19 cellular contexts compared by ENCODE assay signal in the genomic region with DNA sequence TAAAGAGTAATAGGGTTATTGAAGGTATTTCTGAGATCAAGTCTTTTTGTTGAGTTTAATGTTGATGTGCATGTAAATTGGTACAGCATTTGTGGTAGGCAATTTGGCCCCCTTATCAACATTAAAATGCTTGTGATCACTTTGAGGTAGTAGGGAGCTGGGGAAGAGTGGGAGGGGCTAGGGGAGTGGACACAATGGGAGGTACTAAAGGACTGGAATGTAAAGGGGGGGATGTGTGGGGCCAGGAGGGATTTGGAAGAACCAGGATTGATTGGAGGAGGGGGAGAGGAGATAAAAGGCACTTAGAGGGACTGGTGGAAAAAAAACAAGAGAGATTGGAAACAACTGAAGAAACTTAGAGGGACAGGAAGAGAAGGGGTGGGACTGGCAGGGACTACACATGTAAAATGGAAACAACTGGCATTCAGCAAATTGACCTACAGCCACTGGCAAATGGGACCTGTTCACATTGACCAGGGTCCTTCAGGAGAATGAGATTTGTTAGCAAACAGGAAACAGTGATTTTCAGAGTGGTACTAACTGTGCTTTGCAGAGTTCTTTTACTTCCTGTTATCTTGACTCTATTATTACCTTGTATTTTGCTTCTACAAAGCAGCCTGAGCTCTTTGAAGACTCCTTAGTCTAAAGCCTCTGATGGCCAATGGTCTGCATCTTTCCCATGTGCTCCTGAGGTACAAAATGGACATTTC. TPM values are rescaled to one million over a fixed set of nuclear protein-coding genes. Genes with fewer than 3 reads are reported as not detected.
DNase-seq lines count a peak whose midpoint lies in the region; ATAC-seq, FAIRE-seq and TF ChIP-seq lines count a peak whose summit lies in the region.
"Had no signal": no experiment of that assay in that cellular context is flagged by ENCODE, and none has a peak within 500 bp of the region (broad histone marks: within the 10 kb centered on the region; RNA-seq: fewer than 3 reads in every experiment).

No MANE protein-coding gene starts in this region.

- H4K5ac ChIP-seq in H1 (ENCODE audit: insufficient read length, low read depth, low read length): no peak overlapping the region

- H3K4me1 Mint-ChIP-seq in activated naive CD4-positive, alpha-beta T cell treated with anti-CD3 and anti-CD28 coated beads, Interleukin-2, amount 50 U/mL, for 24 hours: peaks cover 32% of the 10 kb centered on the region
- H3K4me1 Mint-ChIP-seq: mesothelial cell of epicardium had no signal

- H3K36me3 Mint-ChIP-seq in activated naive CD4-positive, alpha-beta T cell treated with anti-CD3 and anti-CD28 coated beads, Interleukin-2, amount 50 U/mL, for 24 hours: peaks cover 13% of the 10 kb centered on the region
- H3K36me3 Mint-ChIP-seq: mesothelial cell of epicardium had no signal

- POLR2A ChIA-PET in H1 (lab: Charles Lee; ENCODE audit: partially characterized antibody): no interaction called here

- no peak overlapping the region for H3K4ac ChIP-seq in H1 (replicated peaks; ENCODE audit: insufficient read length, low read depth, low read length)

- H3K9ac ChIP-seq in MM.1S (ENCODE audit: low read length) (no peak overlapping the region), H1 (replicated peaks in 1 of 4; ENCODE audit: extremely low read depth in 1 of 4, low read depth in 3 of 4, low read length in 3 of 4) (no peak overlapping the region)

- H3K27ac Mint-ChIP-seq in activated naive CD4-positive, alpha-beta T cell treated with anti-CD3 and anti-CD28 coated beads, Interleukin-2, amount 50 U/mL, for 24 hours: peak overlapping the region; percentile 88
- H3K27ac Mint-ChIP-seq: mesothelial cell of epicardium had no signal

- H3K27me3 ChIP-seq in MM.1S (replicated peaks; ENCODE audit: insufficient read depth, low read length): no peaks in the 10 kb centered on the region
- H3K27me3 ChIP-seq in H1 (replicated peaks in 1 of 4; ENCODE audit: control insufficient read depth in 3 of 4, extremely low read depth in 1 of 4, insufficient read depth in 3 of 4, low read length in 3 of 4): no peaks in the 10 kb centered on the region
- no peaks in the 10 kb centered on the region for H3K27me3 ChIP-seq in thymus (ENCODE audit: control insufficient read depth, insufficient read depth)
- no peaks in the 10 kb centered on the region for H3K27me3 ChIP-seq in left ventricle myocardium inferior (ENCODE audit: low read depth)
- H3K27me3 ChIP-seq: right lobe of liver, upper lobe of right lung had no signal

- DNase-seq in activated naive CD4-positive, alpha-beta T cell treated with Interleukin-2 at 50 U/mL for 16 hours: no peak
- DNase-seq in MM.1S (peak; percentile 24), H1 (ENCODE audit: low read depth in 1 of 2, low spot score in 2 of 2) (no peak), left ventricle myocardium inferior (no peak), Right ventricle myocardium inferior (ENCODE audit: missing footprints) (no peak)
- DNase-seq: amygdala; NCI-H1105; NCI-H510A treated with DMSO at 0.1 percent for 48 hours; nucleus accumbens; OCI-M1; right lobe of liver; stimulated activated CD4-positive, alpha-beta T cell treated with anti-CD3 and anti-CD28 coated beads, Interleukin-2, amount 100 ng/mL, for 48 hours; stimulated activated CD8-positive, alpha-beta memory T cell treated with anti-CD3 and anti-CD28 coated beads, Interleukin-4, amount 100 ng/mL, for 48 hours; upper lobe of right lung had no signal

- CTCF ChIA-PET in H1 (lab: Charles Lee; ENCODE audit: partially characterized antibody): interaction anchor here (0.6 to 1.0 kb wide), 3 partner anchors 142 to 239 kb away, joined by 3 read pairs; no protein-coding TSS in a partner anchor

- no peaks in the 10 kb centered on the region for H3K27me3 Mint-ChIP-seq in activated naive CD4-positive, alpha-beta T cell treated with anti-CD3 and anti-CD28 coated beads, Interleukin-2, amount 50 U/mL, for 24 hours

- H3F3A ChIP-seq in MM.1S (ENCODE audit: insufficient read depth, low read length): no peaks in the 10 kb centered on the region

- H2BK5ac ChIP-seq in H1 (ENCODE audit: low read depth, low read length): no peak overlapping the region

- intact Hi-C loops in left ventricle myocardium inferior (cut with micrococcal nuclease) (no loop called here), Right ventricle myocardium inferior (cut with DNase I) (no loop called here)

- no peak for TF ChIP-seq POLR2A in H1 (IDR thresholded peaks at IDR 0.05; ENCODE audit: control extremely low read depth in 1 of 2, low read depth in 2 of 2, low read length in 2 of 2)

- no peaks in the 10 kb centered on the region for H3K9me3 ChIP-seq in MM.1S (replicated peaks; ENCODE audit: insufficient read depth, low read length)
- H3K9me3 ChIP-seq in H1 (ENCODE audit: insufficient read depth in 2 of 2, low read depth in 1 of 2, low read length in 1 of 2): no peaks in the 10 kb centered on the region; a peak in 1 of 4 replicates
- no peaks in the 10 kb centered on the region for H3K9me3 ChIP-seq in thymus (ENCODE audit: control insufficient read depth)
- H3K9me3 ChIP-seq in left ventricle myocardium inferior (replicated peaks): no peaks in the 10 kb centered on the region
- H3K9me3 ChIP-seq: right lobe of liver, upper lobe of right lung had no signal

- H4K8ac ChIP-seq in H1 (ENCODE audit: extremely low read depth, insufficient read depth, low read length): no peak overlapping the region

- H3K36me3 ChIP-seq in MM.1S (replicated peaks; ENCODE audit: insufficient read depth, low read length) (no peaks in the 10 kb centered on the region), H1 (ENCODE audit: control insufficient read depth in 2 of 4, insufficient read depth in 4 of 4, low read length in 3 of 4) (no peaks in the 10 kb centered on the region), thymus (ENCODE audit: control insufficient read depth, insufficient read depth) (no peaks in the 10 kb centered on the region), left ventricle myocardium inferior (no peaks in the 10 kb centered on the region)
- H3K36me3 ChIP-seq: right lobe of liver, upper lobe of right lung had no signal

- peaks cover 7% of the 10 kb centered on the region for H3K9me3 Mint-ChIP-seq in activated naive CD4-positive, alpha-beta T cell treated with anti-CD3 and anti-CD28 coated beads, Interleukin-2, amount 50 U/mL, for 24 hours

- TF ChIP-seq RAD21 in H1 (IDR thresholded peaks at IDR 0.05 in 1 of 2, conservative IDR thresholded peaks at IDR 0.05 in 1 of 2; ENCODE audit: low read depth in 2 of 2, low read length in 2 of 2): no peak

- H3K4me2 ChIP-seq in MM.1S (ENCODE audit: low read depth, low read length) (peak overlapping the region; percentile 24; the same call in 1 of the 2 replicates), H1 (ENCODE audit: insufficient read depth in 1 of 2, low read depth in 2 of 2, low read length in 2 of 2) (no peak overlapping the region)

- H3K4me1 ChIP-seq in MM.1S (ENCODE audit: low read length) (peaks cover 13% of the 10 kb centered on the region), H1 (replicated peaks in 1 of 4; ENCODE audit: control insufficient read depth in 3 of 4, insufficient read depth in 4 of 4, low read length in 3 of 4) (no peaks in the 10 kb centered on the region), thymus (ENCODE audit: control insufficient read depth, insufficient read depth, low read length) (no peaks in the 10 kb centered on the region), left ventricle myocardium inferior (no peaks in the 10 kb centered on the region)

- no peak overlapping the region for H2BK120ac ChIP-seq in H1 (replicated peaks; ENCODE audit: low read depth, low read length)

- no peaks in the 10 kb centered on the region for H3K9me2 ChIP-seq in MM.1S (replicated peaks; ENCODE audit: insufficient read depth, low read length)

- no peak overlapping the region for H3K27ac ChIP-seq in MM.1S (ENCODE audit: low read length)
- no peak overlapping the region for H3K27ac ChIP-seq in H1 (ENCODE audit: low read depth, low read length)
- peak overlapping the region; percentile 15 for H3K27ac ChIP-seq in thymus (ENCODE audit: low read depth)
- H3K27ac ChIP-seq in left ventricle myocardium inferior (replicated peaks): no peak overlapping the region
- H3K27ac ChIP-seq: epithelial cell of prostate, right lobe of liver, upper lobe of right lung had no signal

- no peaks in the 10 kb centered on the region for H3K79me2 ChIP-seq in MM.1S (ENCODE audit: low read length)
- no peaks in the 10 kb centered on the region for H3K79me2 ChIP-seq in H1 (ENCODE audit: control insufficient read depth in 1 of 2, insufficient read depth in 2 of 2, low read length in 2 of 2)

- H2BK20ac ChIP-seq in H1 (ENCODE audit: low read length): no peak overlapping the region

- no peak overlapping the region for H3K56ac ChIP-seq in H1 (replicated peaks; ENCODE audit: insufficient read length, low read depth, low read length)

- no peaks in the 10 kb centered on the region for H3K79me1 ChIP-seq in H1 (ENCODE audit: low read depth, low read length)

- H2AFZ ChIP-seq in MM.1S (ENCODE audit: low read length) (peak overlapping the region; percentile 26), H1 (ENCODE audit: low read length) (0 out of 2 replicates have a peak overlapping the region, but pooled peaks have one; percentile 74)

- H4K91ac ChIP-seq in H1 (replicated peaks; ENCODE audit: insufficient read length, low read length): no peak overlapping the region

- H4K20me1 ChIP-seq in MM.1S (ENCODE audit: insufficient read depth, low read length) (no peaks in the 10 kb centered on the region), H1 (replicated peaks in 1 of 2; ENCODE audit: control insufficient read depth in 1 of 2, insufficient read depth in 2 of 2, low read length in 2 of 2) (no peaks in the 10 kb centered on the region)

- peak overlapping the region; percentile 15 for H3K4me3 Mint-ChIP-seq in activated naive CD4-positive, alpha-beta T cell treated with anti-CD3 and anti-CD28 coated beads, Interleukin-2, amount 50 U/mL, for 24 hours
- H3K4me3 Mint-ChIP-seq: mesothelial cell of epicardium had no signal

- no peak overlapping the region for H3K14ac ChIP-seq in H1 (ENCODE audit: insufficient read length)

- no peak overlapping the region for H3K18ac ChIP-seq in H1 (ENCODE audit: extremely low read depth, low read length)

- no peak for TF ChIP-seq EP300 in H1 (IDR thresholded peaks at IDR 0.05; ENCODE audit: borderline replicate concordance in 1 of 2, low read depth in 2 of 2, low read length in 2 of 2)

- H3K23ac ChIP-seq in H1 (ENCODE audit: insufficient read length): no peak overlapping the region

- ATAC-seq in HG03342 (IDR thresholded peaks at IDR 0.05; ENCODE audit: unreplicated experiment): no peak
- ATAC-seq in Right ventricle myocardium inferior: no peak

- H2AK5ac ChIP-seq in H1 (ENCODE audit: low read depth, low read length): no peak overlapping the region

- no peak for TF ChIP-seq CTCF in MM.1S (IDR thresholded peaks at IDR 0.05; ENCODE audit: low read length)
- TF ChIP-seq CTCF in H1 (IDR thresholded peaks at IDR 0.05; ENCODE audit: control extremely low read depth in 1 of 3, insufficient read depth in 1 of 3, low read depth in 1 of 3, low read length in 3 of 3): no peak
- TF ChIP-seq CTCF in left ventricle myocardium inferior (IDR thresholded peaks at IDR 0.05; ENCODE audit: borderline replicate concordance): no peak

- H2BK15ac ChIP-seq in H1 (ENCODE audit: low read length): no peak overlapping the region

- no peaks in the 10 kb centered on the region for H3K23me2 ChIP-seq in H1 (ENCODE audit: low read depth, low read length)

- no peak for FAIRE-seq in H1 (lab: Jason Lieb, UNC)

- no peak overlapping the region for H3K4me3 ChIP-seq in MM.1S (ENCODE audit: low read length)
- H3K4me3 ChIP-seq in H1 (ENCODE audit: extremely low read depth in 1 of 4, insufficient read depth in 2 of 4, low read depth in 3 of 4, low read length in 4 of 4): no peak overlapping the region
- H3K4me3 ChIP-seq in thymus (ENCODE audit: low read length): no peak overlapping the region
- no peak overlapping the region for H3K4me3 ChIP-seq in left ventricle myocardium inferior
- H3K4me3 ChIP-seq: right lobe of liver, upper lobe of right lung had no signal

- H2BK12ac ChIP-seq in H1 (ENCODE audit: low read depth, low read length): no peak overlapping the region

RNA-seq across cellular contexts. Expression of a gene that starts 47.8 kb away (rescaled TPM):
- 9.8 and 10.5 TPM in 2 replicates for total RNA-seq in H1 (2021; fragmentation: NEBNext Ultra II Directional; extraction: Animal tissue kit (Norgen Biotek cat#: 25700))
- 3.8 and 4.4 TPM in 2 replicates for polyA plus RNA-seq in H1 (2011; rRNA removed)
- 3.2 TPM for polyA plus RNA-seq in H1 (2011; cell fraction: cytosol; rRNA removed)
- polyA plus RNA-seq in H1 (2011; cell fraction: nucleus; rRNA removed): 6.4 TPM
- polyA plus RNA-seq in H1 (2012, experiment 1 of 2): 3.5 to 5.7 TPM (median 4.0 TPM) in 4 replicates
- 0.17 TPM for polyA plus RNA-seq in H1 (2012, experiment 2 of 2)
- 7.7 TPM for polyA plus RNA-seq in H1 (2013, experiment 1 of 2)
- 7.0 TPM for polyA plus RNA-seq in H1 (2013, experiment 2 of 2)
- 14.2 and 20.9 TPM in 2 replicates for polyA minus RNA-seq in H1 (2011; rRNA and poly(A)+ RNA removed)
- 9.7 TPM for polyA minus RNA-seq in H1 (2011; cell fraction: cytosol; rRNA and poly(A)+ RNA removed)
- 25.4 TPM for polyA minus RNA-seq in H1 (2011; cell fraction: nucleus; rRNA and poly(A)+ RNA removed)
- 11.0 TPM for polyA plus RNA-seq in thymus
- 116 TPM for total RNA-seq in left ventricle myocardium inferior
- 102 TPM for total RNA-seq in Right ventricle myocardium inferior
